ENCODE assay signal across 8 cellular contexts in the genomic region with DNA sequence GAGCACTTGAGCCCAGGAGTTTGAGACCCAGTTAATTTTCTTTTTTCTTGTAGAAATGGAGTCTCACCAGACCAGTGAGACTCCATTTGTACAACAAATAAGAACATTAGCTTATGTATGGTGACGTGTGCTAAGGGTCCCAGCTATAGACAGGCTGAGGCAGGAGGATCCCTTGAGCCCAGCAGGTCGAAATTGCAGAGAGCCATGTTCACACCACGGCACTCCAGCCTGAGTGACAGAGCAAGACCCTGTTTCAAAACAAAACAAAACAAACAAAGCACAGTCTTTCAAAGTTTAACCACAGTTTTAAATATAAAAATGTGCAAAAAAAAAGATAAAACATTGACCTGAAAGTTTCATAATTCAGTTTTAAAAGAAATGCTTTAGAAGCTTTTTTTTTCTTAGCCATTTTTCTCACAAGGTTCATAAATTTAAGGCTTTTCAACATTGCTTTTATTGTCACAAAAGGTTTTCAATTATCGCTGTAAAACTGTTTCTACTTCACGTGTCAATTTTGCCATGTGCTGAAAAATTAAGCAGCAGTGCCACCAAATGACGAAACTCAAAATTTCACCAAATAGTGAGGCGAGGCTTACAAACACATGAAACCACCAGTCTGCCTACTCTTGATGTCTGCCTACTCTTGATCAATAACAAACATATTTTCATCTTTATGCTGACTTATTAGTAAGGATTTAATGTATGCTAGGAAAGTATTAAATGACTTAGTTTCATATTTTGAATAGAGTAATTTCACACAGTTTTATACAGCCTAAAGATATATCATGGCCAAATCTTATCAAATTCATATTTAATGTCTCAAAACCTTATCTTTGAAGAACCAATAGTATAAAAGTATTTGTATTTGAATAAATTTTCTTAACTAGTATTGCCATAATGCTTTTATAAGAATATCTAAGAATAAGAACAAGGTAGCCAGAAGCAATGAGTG.
A peak's percentile ranks its signal among the peaks of the same experiment; 100 is the strongest.
DNase-seq lines count a peak whose midpoint lies in the region; ATAC-seq and TF ChIP-seq lines count a peak whose summit lies in the region.

No MANE protein-coding gene starts in this region.

- ATAC-seq in HG02870 (IDR thresholded peaks at IDR 0.05; ENCODE audit: unreplicated experiment) (peak; percentile 75), heart left ventricle (peak in 2 of 4 donors; percentile 53 to 63), GM21576 (IDR thresholded peaks at IDR 0.05; ENCODE audit: unreplicated experiment) (no peak)
- no peak for ATAC-seq in activated T-cell treated with anti-CD3 and anti-CD28 coated beads, Interleukin-2, amount 50 U/mL, for 72 hours (replicated peaks in 1 of 2)

- no peaks in the 10 kb centered on the region for H3K27me3 ChIP-seq in heart left ventricle

- H3K36me3 ChIP-seq in heart left ventricle: peaks cover 0 to 6% (median 0%) of the 10 kb centered on the region in 9 donors

- peaks cover 0 to 3% of the 10 kb centered on the region in 2 donors for H3K36me3 Mint-ChIP-seq in CD14-positive monocyte
- H3K36me3 Mint-ChIP-seq in activated T-cell treated with anti-CD3 and anti-CD28 coated beads, Interleukin-2, amount 50 U/mL, for 72 hours (ENCODE audit: insufficient read depth in 2 of 2): no peaks in the 10 kb centered on the region

- DNase-seq in CD14-positive monocyte (ENCODE audit: low spot score) (no peak), GM13977 (ENCODE audit: low spot score) (peak; percentile 47), NCI-H2171 (lab: John Stamatoyannopoulos, UW) (peak; percentile 8), heart left ventricle (no peak), retina (peak; percentile 49)
- DNase-seq in activated T-cell treated with anti-CD3 and anti-CD28 coated beads, Interleukin-2, amount 50 U/mL, for 72 hours: peak; percentile 10 to 16

- no peak overlapping the region for H3K4me3 Mint-ChIP-seq in CD14-positive monocyte
- no peak overlapping the region for H3K4me3 Mint-ChIP-seq in activated T-cell treated with anti-CD3 and anti-CD28 coated beads, Interleukin-2, amount 50 U/mL, for 72 hours

- peak overlapping the region in 1 of 12 donors; percentile 8 for H3K4me3 ChIP-seq in heart left ventricle

- in situ Hi-C loops in GM13977 (cut with MboI; ENCODE audit: low pct_unique_long_range_greater_than_20kb, low sequenced_read_pairs, unreplicated experiment): loop anchor here (5.0 to 25.0 kb wide), 4 partner anchors 199 to 1299 kb away; a partner anchor contains a TSS

- H3K27ac ChIP-seq in heart left ventricle: no peak overlapping the region

- H3K4me1 ChIP-seq in heart left ventricle: peaks cover 0 to 5% (median 0%) of the 10 kb centered on the region in 12 donors

- intact Hi-C loops in CD14-positive monocyte (cut with micrococcal nuclease) (loop anchor here in 1 of 2 donors (5.0 to 10.0 kb wide), 2 partner anchors 451 to 564 kb away; no protein-coding TSS in a partner anchor), heart left ventricle (cut with DNase I) (loop anchor here (1.0 to 10.0 kb wide), 16 partner anchors 171 to 564 kb away; a partner anchor contains a TSS)

- TF ChIP-seq CTCF in CD14-positive monocyte (IDR thresholded peaks at IDR 0.05): peak; percentile 62
- peak; percentile 72 for TF ChIP-seq CTCF in GM13977 (IDR thresholded peaks at IDR 0.05; ENCODE audit: extremely low read depth, insufficient read depth, missing control alignments)
- peak; percentile 18 to 72 (median 58) for TF ChIP-seq CTCF in heart left ventricle (IDR thresholded peaks at IDR 0.05)

- no peak overlapping the region for H3K27ac Mint-ChIP-seq in CD14-positive monocyte
- H3K27ac Mint-ChIP-seq in activated T-cell treated with anti-CD3 and anti-CD28 coated beads, Interleukin-2, amount 50 U/mL, for 72 hours: no peak overlapping the region

- H3K9me3 ChIP-seq in heart left ventricle: peaks cover 0 to 15% (median under 1%) of the 10 kb centered on the region in 12 donors

- no peaks in the 10 kb centered on the region for H3K27me3 Mint-ChIP-seq in CD14-positive monocyte (ENCODE audit: low read depth in 3 of 3)
- H3K27me3 Mint-ChIP-seq in activated T-cell treated with anti-CD3 and anti-CD28 coated beads, Interleukin-2, amount 50 U/mL, for 72 hours (ENCODE audit: low read depth): no peaks in the 10 kb centered on the region

- H3K4me1 Mint-ChIP-seq in CD14-positive monocyte: peaks cover 1% of the 10 kb centered on the region
- H3K4me1 Mint-ChIP-seq in activated T-cell treated with anti-CD3 and anti-CD28 coated beads, Interleukin-2, amount 50 U/mL, for 72 hours (ENCODE audit: low read depth): no peaks in the 10 kb centered on the region

- TF ChIP-seq POLR2A in heart left ventricle (IDR thresholded peaks at IDR 0.05): no peak

- 27 to 32% (median 30%) methylated on average over 7 of the region's 7 CpGs for WGBS in heart left ventricle, 4 donors

- peaks cover 0 to 9% (median under 1%) of the 10 kb centered on the region in 7 donors for H3K9me3 Mint-ChIP-seq in CD14-positive monocyte
- H3K9me3 Mint-ChIP-seq in activated T-cell treated with anti-CD3 and anti-CD28 coated beads, Interleukin-2, amount 50 U/mL, for 72 hours: peaks cover 0 to 2% of the 10 kb centered on the region in 2 donors

Comparison
In these comparisons a context has a peak if more than half of its experiments do, and no peak if none do; other contexts are left out.
1. DNase-seq: peak in GM13977 (single experiment), NCI-H2171 (single experiment), activated T-cell treated with anti-CD3 and anti-CD28 coated beads, Interleukin-2, amount 50 U/mL, for 72 hours (2 of 2) and retina (single experiment); none in CD14-positive monocyte (single experiment) and heart left ventricle (0 of 5).
2. Peak in every context shown above with its lines, with median percentiles within 50 percentile points of each other: CTCF ChIP-seq.